In genomic region chr15:41291065-41291631, GRCh38 we compare ENCODE assay signal across 11 cellular contexts. TPM values are rescaled to one million over a fixed set of nuclear protein-coding genes. Genes with fewer than 3 reads are reported as not detected.
DNase-seq lines count a peak whose midpoint lies in the region; ATAC-seq, FAIRE-seq and TF ChIP-seq lines count a peak whose summit lies in the region.
"Had no signal": no experiment of that assay in that cellular context is flagged by ENCODE, and none has a peak within 500 bp of the region (broad histone marks: within the 10 kb centered on the region; RNA-seq: fewer than 3 reads in every experiment).

No MANE protein-coding gene starts in this region.

- peaks cover 1% of the 10 kb centered on the region for H3K9me3 Mint-ChIP-seq in activated naive CD8-positive, alpha-beta T cell treated with anti-CD3 and anti-CD28 coated beads for 36 hours
- H3K9me3 Mint-ChIP-seq: T-helper 1 cell treated with Interleukin-12 subunit alpha and Interleukin-12 subunit beta and Interleukin-4 antibody, amounts not matched to agents 30 μg/mL and 1 μg/mL, for 36 hours had no signal

- no peak for TF ChIP-seq CTCF in 22Rv1 (IDR thresholded peaks at IDR 0.05)

- FAIRE-seq in GM19239 (lab: Jason Lieb, UNC): peak; percentile 80

- peaks cover 36% of the 10 kb centered on the region for H3K4me1 Mint-ChIP-seq in activated naive CD8-positive, alpha-beta T cell treated with anti-CD3 and anti-CD28 coated beads for 36 hours

- H3K36me3 Mint-ChIP-seq in activated naive CD8-positive, alpha-beta T cell treated with anti-CD3 and anti-CD28 coated beads for 36 hours: peaks cover 31% of the 10 kb centered on the region

- H3K27me3 Mint-ChIP-seq in activated naive CD8-positive, alpha-beta T cell treated with anti-CD3 and anti-CD28 coated beads for 36 hours: no peaks in the 10 kb centered on the region

- H3K27ac ChIP-seq in 22Rv1: peak overlapping the region; percentile 26; the same call in 1 of the 2 replicates
- H3K27ac ChIP-seq: BLaER1 had no signal

- ATAC-seq in HG03108 (IDR thresholded peaks at IDR 0.05; ENCODE audit: unreplicated experiment) (peak; percentile 78), HG03039 (IDR thresholded peaks at IDR 0.05; ENCODE audit: unreplicated experiment) (no peak)

- H3K4me3 Mint-ChIP-seq in activated naive CD8-positive, alpha-beta T cell treated with anti-CD3 and anti-CD28 coated beads for 36 hours: no peak overlapping the region
- H3K4me3 Mint-ChIP-seq: T-helper 1 cell treated with Interleukin-12 subunit alpha and Interleukin-12 subunit beta and Interleukin-4 antibody, amounts not matched to agents 30 μg/mL and 1 μg/mL, for 36 hours had no signal

- DNase-seq in GM19239 (ENCODE audit: insufficient read length, low spot score) (no peak), SHP77 treated with DMSO at 0.1 percent for 48 hours (lab: John Stamatoyannopoulos, UW) (no peak), DMS153 (lab: John Stamatoyannopoulos, UW) (no peak)
- no peak for DNase-seq in activated naive CD8-positive, alpha-beta T cell treated with anti-CD3 and anti-CD28 coated beads for 36 hours
- no peak for DNase-seq in activated CD8-positive, alpha-beta memory T cell treated with anti-CD3 and anti-CD28 coated beads for 24 hours
- DNase-seq: islet precursor cell had no signal

- peak overlapping the region; percentile 63 for H3K27ac Mint-ChIP-seq in activated naive CD8-positive, alpha-beta T cell treated with anti-CD3 and anti-CD28 coated beads for 36 hours

RNA-seq across cellular contexts. Expression of gene OIP5, which starts 41.2 kb away (rescaled TPM):
- total RNA-seq in activated naive CD8-positive, alpha-beta T cell treated with anti-CD3 and anti-CD28 coated beads for 36 hours: 10 to 100 TPM; 21.6 to 23.0 TPM

RNA-seq across cellular contexts. Expression of gene NUSAP1, which starts 41.5 kb away (rescaled TPM):
- 100 to 1,000 TPM; 155 to 165 TPM for total RNA-seq in activated naive CD8-positive, alpha-beta T cell treated with anti-CD3 and anti-CD28 coated beads for 36 hours
